ENCODE assay signal across 35 cellular contexts in genomic region chr20:3754258-3754595, GRCh38. TPM values are rescaled to one million over a fixed set of nuclear protein-coding genes. Genes with fewer than 3 reads are reported as not detected.
"Had no signal": no experiment of that assay in that cellular context is flagged by ENCODE, and none has a peak within 500 bp of the region (broad histone marks: within the 10 kb centered on the region; RNA-seq: fewer than 3 reads in every experiment).

No MANE protein-coding gene starts in this region.

- H3K9me3 ChIP-seq: esophagus muscularis mucosa, gastroesophageal sphincter, heart right ventricle, lower lobe of right lung, neutrophil, pancreas, right lobe of liver, stomach, thyroid gland had no signal

- H3K4me3 ChIP-seq: coronary artery, esophagus muscularis mucosa, gastroesophageal sphincter, heart right ventricle, lower lobe of right lung, pancreas, right lobe of liver, smooth muscle cell, stomach, thyroid gland had no signal

- DNase-seq: dermis blood vessel endothelial cell; effector memory CD4-positive, alpha-beta T cell; foreskin keratinocyte; hippocampal formation; left colon; left ventricle myocardium superior; natural killer cell; retina; stimulated activated CD4-positive, alpha-beta T cell treated with anti-CD3 and anti-CD28 coated beads, Interleukin-12 subunit alpha, Interleukin-12 subunit beta, amount 100 ng/mL, for 4 hours; stimulated activated CD4-positive, alpha-beta T cell treated with anti-CD3 and anti-CD28 coated beads, Interleukin-1b, Interleukin-23, amount 100 ng/mL, for 48 hours; stimulated activated CD4-positive, alpha-beta T cell treated with anti-CD3 and anti-CD28 coated beads, Interleukin-4, amount 100 ng/mL, for 1 hour; stimulated activated CD8-positive, alpha-beta memory T cell treated with anti-CD3 and anti-CD28 coated beads, Interleukin-4, amount 100 ng/mL, for 48 hours; stimulated activated naive CD4-positive, alpha-beta T cell treated with Interleukin-2 at 50 U/mL for 16 hours; stomach; thyroid gland had no signal

- H3K27me3 ChIP-seq: thyroid gland had no signal

- H3K27ac ChIP-seq: coronary artery, foreskin keratinocyte, lower lobe of right lung, pancreas, right lobe of liver, thyroid gland had no signal

- H3K36me3 ChIP-seq: pancreas, right lobe of liver, thyroid gland had no signal

- ATAC-seq: foreskin keratinocyte, gastroesophageal sphincter, left colon, left ventricle myocardium superior, natural killer cell, pancreas, right lobe of liver had no signal

RNA-seq across cellular contexts. Expression of gene HSPA12B, which starts 21.7 kb away (rescaled TPM):
- total RNA-seq: epithelial cell of proximal tubule, mononuclear cell, natural killer cell had no signal
- polyA plus RNA-seq: neural cell had no signal

RNA-seq across cellular contexts. Expression of gene SPEF1, which starts 27.0 kb away (rescaled TPM):
- total RNA-seq: dermis blood vessel endothelial cell, gastroesophageal sphincter, kidney epithelial cell, left ventricle myocardium superior, mesenteric fat pad, mononuclear cell, posterior vena cava, right lobe of liver, stomach, urinary bladder had no signal

RNA-seq across cellular contexts. Expression of gene SIGLEC1, which starts 41.8 kb away (rescaled TPM):
- total RNA-seq: chondrocyte, dermis blood vessel endothelial cell, endothelial cell of umbilical vein, epithelial cell of proximal tubule, fibroblast of lung, foreskin keratinocyte, kidney epithelial cell, pulmonary artery endothelial cell, smooth muscle cell had no signal
- polyA plus RNA-seq: endothelial cell of umbilical vein, fibroblast of lung, foreskin keratinocyte, smooth muscle cell had no signal
